Comparison of ENCODE assay signal across 10 cellular contexts in genomic region chr9:127360829-127361228, GRCh38. TPM values are rescaled to one million over a fixed set of nuclear protein-coding genes. Genes with fewer than 3 reads are reported as not detected.
A peak's percentile ranks its signal among the peaks of the same experiment; 100 is the strongest.
DNase-seq lines count a peak whose midpoint lies in the region; ATAC-seq and TF ChIP-seq lines count a peak whose summit lies in the region.
"Had no signal": no experiment of that assay in that cellular context is flagged by ENCODE, and none has a peak within 500 bp of the region (broad histone marks: within the 10 kb centered on the region; RNA-seq: fewer than 3 reads in every experiment).

No MANE protein-coding gene starts in this region.

- no peaks in the 10 kb centered on the region for H3F3A ChIP-seq in PC-3 (ENCODE audit: low read length, unreplicated experiment)

- no peak overlapping the region for H3K4me3 ChIP-seq in PC-3 (ENCODE audit: low read length)
- H3K4me3 ChIP-seq: gastrocnemius medialis had no signal

- H3K27me3 Mint-ChIP-seq in osteocyte (ENCODE audit: unreplicated experiment), result no peaks in the 10 kb centered on the region
- H3K27me3 Mint-ChIP-seq in T-cell, result peaks cover 13 to 40% of the 10 kb centered on the region in 2 donors

- TF ChIP-seq CTCF in PC-3 (conservative IDR thresholded peaks at IDR 0.05; ENCODE audit: low read depth, low read length) (peak; percentile 48), osteocyte (IDR thresholded peaks at IDR 0.05) (peak; percentile 28)

- no peak overlapping the region for H3K27ac Mint-ChIP-seq in osteocyte (ENCODE audit: unreplicated experiment)
- no peak overlapping the region for H3K27ac Mint-ChIP-seq in T-cell

- no peaks in the 10 kb centered on the region for H3K79me2 ChIP-seq in PC-3 (ENCODE audit: low read length)

- no peaks in the 10 kb centered on the region for H3K9me3 ChIP-seq in PC-3 (ENCODE audit: low read length)
- H3K9me3 ChIP-seq: gastrocnemius medialis had no signal

- H3K27me3 ChIP-seq in PC-3 (ENCODE audit: low read length), result no peaks in the 10 kb centered on the region
- H3K27me3 ChIP-seq: gastrocnemius medialis had no signal

- no peaks in the 10 kb centered on the region for H3K9me2 ChIP-seq in PC-3 (replicated peaks; ENCODE audit: low read length)

- H4K20me1 ChIP-seq in PC-3 (ENCODE audit: low read length), result no peaks in the 10 kb centered on the region

- CTCF ChIA-PET in PC-3 (lab: Charles Lee), result no interaction called here
- CTCF ChIA-PET in T-cell (lab: Charles Lee), result no interaction called here

- H3K9me3 Mint-ChIP-seq in osteocyte (ENCODE audit: unreplicated experiment), result no peaks in the 10 kb centered on the region
- H3K9me3 Mint-ChIP-seq in T-cell, result no peaks in the 10 kb centered on the region

- no peak overlapping the region for H3K27ac ChIP-seq in PC-3 (ENCODE audit: low read length)

- POLR2A ChIA-PET in PC-3 (lab: Charles Lee; ENCODE audit: unreplicated experiment), result no interaction called here
- POLR2A ChIA-PET in T-cell (lab: Charles Lee), result no interaction called here

- no peak overlapping the region for H3K4me2 ChIP-seq in PC-3 (ENCODE audit: low read length)

- no TSS peak for BruUV-seq in PC-3 (replicated peaks; lab: Mats Ljungman, UMichigan)

- ATAC-seq in PC-3 (peak; percentile 33; the same call in 1 of the 2 replicates), esophagus mucosa (peak; percentile 30), GM21619 (IDR thresholded peaks at IDR 0.05; ENCODE audit: unreplicated experiment) (no peak), T-cell (replicated peaks in 1 of 4) (no peak), HG03442 (IDR thresholded peaks at IDR 0.05; ENCODE audit: unreplicated experiment) (no peak)

- peak; percentile 42 for DNase-seq in H4 (ENCODE audit: low spot score)
- peak; percentile 28 for DNase-seq in PC-3
- DNase-seq in osteocyte (ENCODE audit: extremely low spot score, unreplicated experiment), result no peak
- no peak for DNase-seq in NCI-H526 (lab: John Stamatoyannopoulos, UW)
- DNase-seq in T-cell, result no peak
- DNase-seq: gastrocnemius medialis; stimulated activated naive CD4-positive, alpha-beta T cell had no signal

- H3K4me1 Mint-ChIP-seq in osteocyte (ENCODE audit: unreplicated experiment) (peaks cover 2% of the 10 kb centered on the region), T-cell (peaks cover 0 to 7% (median 0%) of the 10 kb centered on the region in 3 donors)

- H3K4me1 ChIP-seq in PC-3 (ENCODE audit: insufficient read depth, low read length), result no peaks in the 10 kb centered on the region

- H3K4me3 Mint-ChIP-seq in osteocyte (ENCODE audit: unreplicated experiment) (no peak overlapping the region), T-cell (no peak overlapping the region)

- H2AFZ ChIP-seq in PC-3 (ENCODE audit: low read length), result no peak overlapping the region

- intact Hi-C loops in PC-3 (cut with micrococcal nuclease), result no loop called here

- H3K36me3 ChIP-seq in PC-3 (ENCODE audit: low read depth, low read length), result no peaks in the 10 kb centered on the region
- H3K36me3 ChIP-seq: gastrocnemius medialis had no signal

- H3K36me3 Mint-ChIP-seq in osteocyte (ENCODE audit: unreplicated experiment) (peaks cover 3% of the 10 kb centered on the region), T-cell (peaks cover 3% of the 10 kb centered on the region)

- no peak overlapping the region for H3K9ac ChIP-seq in PC-3 (ENCODE audit: low read length)

RNA-seq across cellular contexts. Expression of gene SLC2A8, which starts 36.1 kb away (rescaled TPM):
- 8.4 and 8.7 TPM in 2 replicates for total RNA-seq in H4 (2014; rRNA removed; shearing (Covaris generic))
- total RNA-seq in PC-3 (2014; rRNA removed) (29.0 and 43.7 TPM in 2 replicates), esophagus mucosa (9.0 TPM), osteocyte (18.2 and 18.7 TPM in 2 replicates), T-cell (1 to 10 TPM; 1.4 to 6.2 (median 2.6) TPM)

Comparison
In these comparisons a context has a peak if more than half of its experiments do, and no peak if none do; other contexts are left out.
1. DNase-seq: peak in H4 (single experiment) and PC-3 (single experiment); none in osteocyte (single experiment), NCI-H526 (0 of 2) and T-cell (0 of 34).
2. ATAC-seq: peak in PC-3 (single experiment) and esophagus mucosa (single experiment); none in GM21619 (single experiment), T-cell (0 of 4) and HG03442 (single experiment).